11 cellular contexts compared by ENCODE assay signal in genomic region chr9:93678199-93679019, GRCh38.
A peak's percentile ranks its signal among the peaks of the same experiment; 100 is the strongest.
DNase-seq lines count a peak whose midpoint lies in the region; ATAC-seq, FAIRE-seq and TF ChIP-seq lines count a peak whose summit lies in the region.
"Had no signal": no experiment of that assay in that cellular context is flagged by ENCODE, and none has a peak within 500 bp of the region (broad histone marks: within the 10 kb centered on the region; RNA-seq: fewer than 3 reads in every experiment).

No MANE protein-coding gene starts in this region.

- DNase-seq in BE2C (peak; percentile 2), PC-3 (no peak), endothelial cell (ENCODE audit: low spot score) (peak; percentile 1), omental fat pad (ENCODE audit: low spot score) (peak; percentile 8), DMS53 treated with DMSO at 0.1 percent for 48 hours (lab: John Stamatoyannopoulos, UW; ENCODE audit: unreplicated experiment) (no peak), NCI-H69 (lab: John Stamatoyannopoulos, UW) (no peak), GM12892 (ENCODE audit: insufficient read length) (no peak)
- no peak for DNase-seq in effector CD4-positive, alpha-beta T cell
- DNase-seq: CD4-positive, CD25-positive, alpha-beta regulatory T cell; NCI-H1436 treated with DMSO at 0.1 percent for 48 hours; NCI-H524 treated with DMSO at 0.1 percent for 48 hours had no signal

- H3K4me1 ChIP-seq in BE2C = no peaks in the 10 kb centered on the region
- H3K4me1 ChIP-seq in PC-3 (ENCODE audit: insufficient read depth, low read length) = no peaks in the 10 kb centered on the region

- POLR2A ChIA-PET in PC-3 (lab: Charles Lee; ENCODE audit: unreplicated experiment) = no interaction called here

- H3K9me3 Mint-ChIP-seq in endothelial cell (ENCODE audit: unreplicated experiment) = no peaks in the 10 kb centered on the region
- H3K9me3 Mint-ChIP-seq: CD4-positive, CD25-positive, alpha-beta regulatory T cell had no signal

- no peaks in the 10 kb centered on the region for H3K9me3 ChIP-seq in BE2C
- H3K9me3 ChIP-seq in PC-3 (ENCODE audit: low read length) = no peaks in the 10 kb centered on the region

- no peak for FAIRE-seq in GM12892 (lab: Jason Lieb, UNC)

- no peak overlapping the region for H3K27ac ChIP-seq in PC-3 (ENCODE audit: low read length)

- CTCF ChIA-PET in PC-3 (lab: Charles Lee) = no interaction called here

- no peak for ATAC-seq in PC-3
- ATAC-seq in omental fat pad (ENCODE audit: low FRiP score) = no peak

- intact Hi-C loops in PC-3 (cut with micrococcal nuclease) = no loop called here

- no peaks in the 10 kb centered on the region for H3K27me3 ChIP-seq in BE2C
- no peaks in the 10 kb centered on the region for H3K27me3 ChIP-seq in PC-3 (ENCODE audit: low read length)

- TSS peak; percentile 39 for BruUV-seq in PC-3 (replicated peaks; lab: Mats Ljungman, UMichigan)

- TF ChIP-seq CTCF in BE2C (IDR thresholded peaks at IDR 0.05; ENCODE audit: low read depth, low read length) (no peak), PC-3 (conservative IDR thresholded peaks at IDR 0.05; ENCODE audit: low read depth, low read length) (no peak), endothelial cell (IDR thresholded peaks at IDR 0.05; ENCODE audit: unreplicated experiment) (no peak), omental fat pad (IDR thresholded peaks at IDR 0.05) (no peak)

- no peaks in the 10 kb centered on the region for H3F3A ChIP-seq in PC-3 (ENCODE audit: low read length, unreplicated experiment)

- no peaks in the 10 kb centered on the region for H3K79me2 ChIP-seq in PC-3 (ENCODE audit: low read length)

- no peaks in the 10 kb centered on the region for H4K20me1 ChIP-seq in PC-3 (ENCODE audit: low read length)

- no peak for TF ChIP-seq POLR2A in GM12892 (IDR thresholded peaks at IDR 0.05; ENCODE audit: low read depth, low read length)

- H3K27me3 Mint-ChIP-seq in endothelial cell (ENCODE audit: unreplicated experiment) = peaks cover 7% of the 10 kb centered on the region

- H3K9ac ChIP-seq in PC-3 (ENCODE audit: low read length) = no peak overlapping the region

- H3K4me2 ChIP-seq in PC-3 (ENCODE audit: low read length) = no peak overlapping the region

- H3K27ac Mint-ChIP-seq in endothelial cell (ENCODE audit: unreplicated experiment) = no peak overlapping the region

- peaks cover 10% of the 10 kb centered on the region for H3K36me3 Mint-ChIP-seq in endothelial cell (ENCODE audit: low read depth, unreplicated experiment)

- H3K9me2 ChIP-seq in PC-3 (replicated peaks; ENCODE audit: low read length) = no peaks in the 10 kb centered on the region

- H2AFZ ChIP-seq in PC-3 (ENCODE audit: low read length) = no peak overlapping the region

- no peaks in the 10 kb centered on the region for H3K4me1 Mint-ChIP-seq in endothelial cell (ENCODE audit: unreplicated experiment)

- no peaks in the 10 kb centered on the region; the same call in 1 of the 2 replicates for H3K36me3 ChIP-seq in BE2C
- H3K36me3 ChIP-seq in PC-3 (ENCODE audit: low read depth, low read length) = no peaks in the 10 kb centered on the region

- no peak overlapping the region for H3K4me3 ChIP-seq in BE2C (ENCODE audit: low read depth, low read length)
- no peak overlapping the region for H3K4me3 ChIP-seq in PC-3 (ENCODE audit: low read length)

- H3K4me3 Mint-ChIP-seq in endothelial cell (ENCODE audit: unreplicated experiment) = no peak overlapping the region
- H3K4me3 Mint-ChIP-seq: CD4-positive, CD25-positive, alpha-beta regulatory T cell had no signal

Comparison
In these comparisons a context has a peak if more than half of its experiments do, and no peak if none do; other contexts are left out.
1. DNase-seq: peak in BE2C (single experiment), endothelial cell (single experiment) and omental fat pad (single experiment); none in PC-3 (single experiment), DMS53 treated with DMSO at 0.1 percent for 48 hours (single experiment), NCI-H69 (single experiment), GM12892 (single experiment) and effector CD4-positive, alpha-beta T cell (single experiment).